ENCODE assay signal across 25 cellular contexts in genomic region chr17:57431415-57431814, GRCh38.
DNase-seq lines count a peak whose midpoint lies in the region; ATAC-seq and TF ChIP-seq lines count a peak whose summit lies in the region.
"Had no signal": no experiment of that assay in that cellular context is flagged by ENCODE, and none has a peak within 500 bp of the region (broad histone marks: within the 10 kb centered on the region; RNA-seq: fewer than 3 reads in every experiment).

No MANE protein-coding gene starts in this region.

- peaks cover 67% of the 10 kb centered on the region for H3K79me2 ChIP-seq in neural cell (replicated peaks; ENCODE audit: insufficient read depth, low read length)

- no peaks in the 10 kb centered on the region for H3K27me3 ChIP-seq in BLaER1 treated with 17β-estradiol and CSF1 and Interleukin-3, amounts not matched to agents 10 nM and 100 nM
- H3K27me3 ChIP-seq in neural cell (ENCODE audit: insufficient read depth, low read depth, low read length) (no peaks in the 10 kb centered on the region), foreskin keratinocyte (no peaks in the 10 kb centered on the region)
- H3K27me3 ChIP-seq: SJSA1 had no signal

- no peak overlapping the region for H3K4me3 Mint-ChIP-seq in activated T-helper 1 cell treated with anti-CD3 and anti-CD28 coated beads, Interleukin-12 subunit alpha, Interleukin-12 subunit beta, Interleukin-2, Interleukin-4 antibody, amounts not matched to agents 30 ng/mL and 10 ng/mL and 1 ng/mL, durations not matched to agents 14 hours and 24 hours and 36 hours
- no peak overlapping the region for H3K4me3 Mint-ChIP-seq in activated T-cell treated with anti-CD3 and anti-CD28 coated beads, Interleukin-2, amount 50 U/mL, for 24 hours
- H3K4me3 Mint-ChIP-seq: CD8-positive, alpha-beta memory T cell had no signal

- H3K27ac Mint-ChIP-seq in activated T-helper 1 cell treated with anti-CD3 and anti-CD28 coated beads, Interleukin-12 subunit alpha, Interleukin-12 subunit beta, Interleukin-2, Interleukin-4 antibody, amounts not matched to agents 30 ng/mL and 10 ng/mL and 1 ng/mL, durations not matched to agents 14 hours and 24 hours and 36 hours, result peak overlapping the region; percentile 29
- H3K27ac Mint-ChIP-seq in activated T-cell treated with anti-CD3 and anti-CD28 coated beads, Interleukin-2, amount 50 U/mL, for 24 hours, result no peak overlapping the region
- H3K27ac Mint-ChIP-seq: CD8-positive, alpha-beta memory T cell had no signal

- no peak overlapping the region for H3K9ac ChIP-seq in BLaER1 treated with 17β-estradiol and CSF1 and Interleukin-3, amounts not matched to agents 10 nM and 100 nM
- no peak overlapping the region for H3K9ac ChIP-seq in neural cell (ENCODE audit: low read length)
- H3K9ac ChIP-seq: KMS-11 had no signal

- ATAC-seq in foreskin keratinocyte, result no peak
- ATAC-seq: A549, PC-3 had no signal

- no peaks in the 10 kb centered on the region for H3F3A ChIP-seq in neural cell (ENCODE audit: insufficient read depth, low read length, poor library complexity, severe bottlenecking)

- no peaks in the 10 kb centered on the region for H3K9me2 ChIP-seq in neural cell (ENCODE audit: insufficient read depth, low read length)

- peaks cover 0 to 78% (median 0%) of the 10 kb centered on the region in 11 experiments; a peak in 4 of 22 replicates for H4K20me1 ChIP-seq in BLaER1 treated with 17β-estradiol and CSF1 and Interleukin-3, amounts not matched to agents 10 nM and 100 nM
- H4K20me1 ChIP-seq in neural cell (ENCODE audit: insufficient read depth), result no peaks in the 10 kb centered on the region

- peaks cover 26% of the 10 kb centered on the region for H3K36me3 Mint-ChIP-seq in activated T-helper 1 cell treated with anti-CD3 and anti-CD28 coated beads, Interleukin-12 subunit alpha, Interleukin-12 subunit beta, Interleukin-2, Interleukin-4 antibody, amounts not matched to agents 30 ng/mL and 10 ng/mL and 1 ng/mL, durations not matched to agents 14 hours and 24 hours and 36 hours (ENCODE audit: low read depth)
- peaks cover 6% of the 10 kb centered on the region for H3K36me3 Mint-ChIP-seq in activated T-cell treated with anti-CD3 and anti-CD28 coated beads, Interleukin-2, amount 50 U/mL, for 24 hours (ENCODE audit: low read depth)

- no peaks in the 10 kb centered on the region for H3K9me3 Mint-ChIP-seq in activated T-helper 1 cell treated with anti-CD3 and anti-CD28 coated beads, Interleukin-12 subunit alpha, Interleukin-12 subunit beta, Interleukin-2, Interleukin-4 antibody, amounts not matched to agents 30 ng/mL and 10 ng/mL and 1 ng/mL, durations not matched to agents 14 hours and 24 hours and 36 hours
- H3K9me3 Mint-ChIP-seq in activated T-cell treated with anti-CD3 and anti-CD28 coated beads, Interleukin-2, amount 50 U/mL, for 24 hours, result no peaks in the 10 kb centered on the region
- H3K9me3 Mint-ChIP-seq: CD8-positive, alpha-beta memory T cell had no signal

- TF ChIP-seq CTCF in neural cell (IDR thresholded peaks at IDR 0.05; ENCODE audit: poor library complexity, severe bottlenecking), result no peak
- no peak for TF ChIP-seq CTCF in foreskin keratinocyte (conservative IDR thresholded peaks at IDR 0.05)

- peak overlapping the region in 2 of 11 experiments; percentile 9 to 54; a peak in 2 of 22 replicates for H3K27ac ChIP-seq in BLaER1 treated with 17β-estradiol and CSF1 and Interleukin-3, amounts not matched to agents 10 nM and 100 nM
- H3K27ac ChIP-seq in neural cell (ENCODE audit: low read length) (no peak overlapping the region), foreskin keratinocyte (no peak overlapping the region)
- H3K27ac ChIP-seq: A549, C4-2B, KMS-11, SJSA1 had no signal

- no peaks in the 10 kb centered on the region for H3K9me3 ChIP-seq in BLaER1 treated with 17β-estradiol and CSF1 and Interleukin-3, amounts not matched to agents 10 nM and 100 nM (replicated peaks in 1 of 11)
- H3K9me3 ChIP-seq in neural cell (ENCODE audit: low read length), result no peaks in the 10 kb centered on the region
- H3K9me3 ChIP-seq: A549, SJSA1 had no signal

- H3K27me3 Mint-ChIP-seq in activated T-helper 1 cell treated with anti-CD3 and anti-CD28 coated beads, Interleukin-12 subunit alpha, Interleukin-12 subunit beta, Interleukin-2, Interleukin-4 antibody, amounts not matched to agents 30 ng/mL and 10 ng/mL and 1 ng/mL, durations not matched to agents 14 hours and 24 hours and 36 hours (ENCODE audit: insufficient read depth), result no peaks in the 10 kb centered on the region
- H3K27me3 Mint-ChIP-seq in activated T-cell treated with anti-CD3 and anti-CD28 coated beads, Interleukin-2, amount 50 U/mL, for 24 hours, result no peaks in the 10 kb centered on the region

- TF ChIP-seq RAD21 in neural cell (conservative IDR thresholded peaks at IDR 0.05), result no peak

- no peak overlapping the region for H3K4me3 ChIP-seq in BLaER1 treated with 17β-estradiol and CSF1 and Interleukin-3, amounts not matched to agents 10 nM and 100 nM
- no peak overlapping the region for H3K4me3 ChIP-seq in Jurkat, Clone E6-1 (ENCODE audit: low read length)
- H3K4me3 ChIP-seq in neural cell (ENCODE audit: low read length), result no peak overlapping the region
- H3K4me3 ChIP-seq: A549, SJSA1 had no signal

- intact Hi-C loops in activated T-helper 1 cell treated with anti-CD3 and anti-CD28 coated beads, Interleukin-12 subunit alpha, Interleukin-12 subunit beta, Interleukin-2, Interleukin-4 antibody, amounts not matched to agents 30 ng/mL and 10 ng/mL and 1 ng/mL, durations not matched to agents 14 hours and 24 hours and 36 hours (cut with micrococcal nuclease), result no loop called here

- peaks cover 15 to 92% (median 77%) of the 10 kb centered on the region in 10 experiments for H3K4me1 ChIP-seq in BLaER1 treated with 17β-estradiol and CSF1 and Interleukin-3, amounts not matched to agents 10 nM and 100 nM
- no peaks in the 10 kb centered on the region for H3K4me1 ChIP-seq in foreskin keratinocyte

- peaks cover 43% of the 10 kb centered on the region for H3K4me1 Mint-ChIP-seq in activated T-helper 1 cell treated with anti-CD3 and anti-CD28 coated beads, Interleukin-12 subunit alpha, Interleukin-12 subunit beta, Interleukin-2, Interleukin-4 antibody, amounts not matched to agents 30 ng/mL and 10 ng/mL and 1 ng/mL, durations not matched to agents 14 hours and 24 hours and 36 hours (ENCODE audit: low read depth)
- H3K4me1 Mint-ChIP-seq in activated T-cell treated with anti-CD3 and anti-CD28 coated beads, Interleukin-2, amount 50 U/mL, for 24 hours (ENCODE audit: low read depth), result peaks cover 40% of the 10 kb centered on the region

- DNase-seq in Jurkat, Clone E6-1 (ENCODE audit: low read depth, low spot score), result peak; percentile 63
- no peak for DNase-seq in activated T-helper 1 cell treated with anti-CD3 and anti-CD28 coated beads, Interleukin-12 subunit alpha, Interleukin-12 subunit beta, Interleukin-2, Interleukin-4 antibody, amounts not matched to agents 30 ng/mL and 10 ng/mL and 1 ng/mL, durations not matched to agents 14 hours and 24 hours and 36 hours (ENCODE audit: low spot score)
- DNase-seq in foreskin keratinocyte (no peak), amygdala (lab: John Stamatoyannopoulos, UW) (no peak), ureter (ENCODE audit: low spot score) (no peak)
- DNase-seq in activated T-cell treated with anti-CD3 and anti-CD28 coated beads, Interleukin-2, amount 50 U/mL, for 24 hours, result no peak
- DNase-seq: AML-193; Calu3; CD8-positive, alpha-beta memory T cell; H7; MV-4-11; NCI-H1105; NCI-H146; NCI-H1930; NCI-H2107; NCI-H524; NCI-H774; PC-3; Right ventricle myocardium superior had no signal

- no peak overlapping the region for H2AFZ ChIP-seq in neural cell (ENCODE audit: low read depth, low read length)

- peak overlapping the region in 9 of 11 experiments; percentile 8 to 91 (median 44); a peak in 14 of 22 replicates for H3K4me2 ChIP-seq in BLaER1 treated with 17β-estradiol and CSF1 and Interleukin-3, amounts not matched to agents 10 nM and 100 nM
- no peak overlapping the region for H3K4me2 ChIP-seq in neural cell (ENCODE audit: low read length)
- H3K4me2 ChIP-seq: A549, KMS-11 had no signal

- TF ChIP-seq EP300 in neural cell (conservative IDR thresholded peaks at IDR 0.05; ENCODE audit: poor library complexity, severe bottlenecking), result peak; percentile 24

- peaks cover 0 to 77% (median 7%) of the 10 kb centered on the region in 11 experiments; a peak in 11 of 22 replicates for H3K36me3 ChIP-seq in BLaER1 treated with 17β-estradiol and CSF1 and Interleukin-3, amounts not matched to agents 10 nM and 100 nM
- no peaks in the 10 kb centered on the region for H3K36me3 ChIP-seq in neural cell (ENCODE audit: insufficient read depth, low read length)
- H3K36me3 ChIP-seq: SJSA1 had no signal

TF ChIP-seq in neural cell, 6 proteins besides CTCF, POLR2A, EP300 and RAD21:
- TF ChIP-seq POLR2AphosphoS5 (IDR thresholded peaks at IDR 0.05) (peak; percentile 44), MXI1 (conservative IDR thresholded peaks at IDR 0.05; ENCODE audit: poor library complexity, severe bottlenecking) (no peak), SMC3 (conservative IDR thresholded peaks at IDR 0.05; ENCODE audit: poor library complexity) (no peak), REST (IDR thresholded peaks at IDR 0.05; ENCODE audit: borderline replicate concordance) (no peak), TAF1 (IDR thresholded peaks at IDR 0.05; ENCODE audit: low read depth) (no peak)
